16 cellular contexts compared by ENCODE assay signal in genomic region chr22:22878211-22878570, GRCh38. TPM values are rescaled to one million over a fixed set of nuclear protein-coding genes. Genes with fewer than 3 reads are reported as not detected.
DNase-seq lines count a peak whose midpoint lies in the region; ATAC-seq and TF ChIP-seq lines count a peak whose summit lies in the region.
"Had no signal": no experiment of that assay in that cellular context is flagged by ENCODE, and none has a peak within 500 bp of the region (broad histone marks: within the 10 kb centered on the region; RNA-seq: fewer than 3 reads in every experiment).

No MANE protein-coding gene starts in this region.

- H3K4me2 ChIP-seq in BLaER1, result no peak overlapping the region
- no peak overlapping the region for H3K4me2 ChIP-seq in MM.1S (ENCODE audit: low read depth, low read length)
- H3K4me2 ChIP-seq: GM23338 had no signal

- no peaks in the 10 kb centered on the region for H3K9me3 Mint-ChIP-seq in progenitor cell of endocrine pancreas (ENCODE audit: low read depth)
- H3K9me3 Mint-ChIP-seq in activated naive CD4-positive, alpha-beta T cell treated with anti-CD3 and anti-CD28 coated beads, Interleukin-2, amount 50 U/mL, for 72 hours, result peaks cover 4 to 6% of the 10 kb centered on the region in 2 donors
- H3K9me3 Mint-ChIP-seq: GM23338 had no signal

- H3K4me3 ChIP-seq in BLaER1, result no peak overlapping the region
- H3K4me3 ChIP-seq in MM.1S (ENCODE audit: low read length), result no peak overlapping the region
- no peak overlapping the region for H3K4me3 ChIP-seq in astrocyte of the spinal cord (ENCODE audit: low read depth, low read length)
- H3K4me3 ChIP-seq: GM23338 had no signal

- H3K79me2 ChIP-seq in MM.1S (ENCODE audit: low read length), result peaks cover 38% of the 10 kb centered on the region

- in situ Hi-C loops in astrocyte of the spinal cord (cut with HindIII; ENCODE audit: low sequenced_read_pairs), result no loop called here

- no peak overlapping the region for H2AFZ ChIP-seq in MM.1S (ENCODE audit: low read length)
- H2AFZ ChIP-seq: GM23338 had no signal

- no peak for ATAC-seq in activated naive CD4-positive, alpha-beta T cell treated with anti-CD3 and anti-CD28 coated beads, Interleukin-2, amount 50 U/mL, for 72 hours

- TF ChIP-seq CTCF in MM.1S (IDR thresholded peaks at IDR 0.05; ENCODE audit: low read length) (no peak), astrocyte of the spinal cord (IDR thresholded peaks at IDR 0.05; ENCODE audit: low read depth, low read length) (peak; percentile 3), progenitor cell of endocrine pancreas (IDR thresholded peaks at IDR 0.05; ENCODE audit: unreplicated experiment) (no peak)

- no peaks in the 10 kb centered on the region for H3K9me2 ChIP-seq in MM.1S (replicated peaks; ENCODE audit: insufficient read depth, low read length)

- H3K4me1 Mint-ChIP-seq in progenitor cell of endocrine pancreas (ENCODE audit: low read depth), result peaks cover 1% of the 10 kb centered on the region
- H3K4me1 Mint-ChIP-seq: GM23338 had no signal

- H3K27me3 ChIP-seq in BLaER1 (no peaks in the 10 kb centered on the region), MM.1S (replicated peaks; ENCODE audit: insufficient read depth, low read length) (no peaks in the 10 kb centered on the region)
- H3K27me3 ChIP-seq: BE2C had no signal

- no peak overlapping the region for H3K4me3 Mint-ChIP-seq in progenitor cell of endocrine pancreas (ENCODE audit: low read depth)
- H3K4me3 Mint-ChIP-seq: CD4-positive, alpha-beta T cell; GM23338 had no signal

- H3K27me3 Mint-ChIP-seq in progenitor cell of endocrine pancreas, result no peaks in the 10 kb centered on the region
- H3K27me3 Mint-ChIP-seq: CD4-positive, alpha-beta T cell had no signal

- H3K27ac Mint-ChIP-seq in progenitor cell of endocrine pancreas, result peak overlapping the region; percentile 37
- no peak overlapping the region for H3K27ac Mint-ChIP-seq in activated naive CD4-positive, alpha-beta T cell treated with anti-CD3 and anti-CD28 coated beads, Interleukin-2, amount 50 U/mL, for 72 hours
- H3K27ac Mint-ChIP-seq: CD4-positive, alpha-beta T cell; GM23338 had no signal

- H3F3A ChIP-seq in MM.1S (ENCODE audit: insufficient read depth, low read length), result peaks cover 36% of the 10 kb centered on the region

- DNase-seq in MM.1S (no peak), astrocyte of the spinal cord (ENCODE audit: low read depth, low spot score) (no peak), progenitor cell of endocrine pancreas (ENCODE audit: low spot score, unreplicated experiment) (no peak), mucosa of gallbladder (ENCODE audit: low spot score) (no peak), NCI-H1436 (lab: John Stamatoyannopoulos, UW) (no peak)
- no peak for DNase-seq in activated CD8-positive, alpha-beta memory T cell treated with anti-CD3 and anti-CD28 coated beads for 24 hours
- no peak for DNase-seq in activated naive CD4-positive, alpha-beta T cell treated with anti-CD3 and anti-CD28 coated beads, Interleukin-2, amount 50 U/mL, for 72 hours (ENCODE audit: low spot score in 2 of 2)
- DNase-seq: BE2C; Caco-2; CD4-positive, alpha-beta T cell; HCEC 1CT had no signal

- H3K9me3 ChIP-seq in BLaER1 (peaks cover 13% of the 10 kb centered on the region), MM.1S (replicated peaks; ENCODE audit: insufficient read depth, low read length) (no peaks in the 10 kb centered on the region)
- H3K9me3 ChIP-seq: BE2C, Caco-2 had no signal

- H3K9ac ChIP-seq in BLaER1 (no peak overlapping the region), MM.1S (ENCODE audit: low read length) (no peak overlapping the region)

- H3K36me3 Mint-ChIP-seq in progenitor cell of endocrine pancreas (ENCODE audit: insufficient read depth), result no peaks in the 10 kb centered on the region
- peaks cover 4 to 6% of the 10 kb centered on the region in 2 donors for H3K36me3 Mint-ChIP-seq in activated naive CD4-positive, alpha-beta T cell treated with anti-CD3 and anti-CD28 coated beads, Interleukin-2, amount 50 U/mL, for 72 hours

- no peaks in the 10 kb centered on the region for H4K20me1 ChIP-seq in BLaER1
- H4K20me1 ChIP-seq in MM.1S (ENCODE audit: insufficient read depth, low read length), result no peaks in the 10 kb centered on the region

- H3K27ac ChIP-seq in BLaER1 (0 out of 2 replicates have a peak overlapping the region, but pooled peaks have one; percentile 54), MM.1S (ENCODE audit: low read length) (peak overlapping the region; percentile 27; the same call in 1 of the 2 replicates)
- H3K27ac ChIP-seq: C4-2B had no signal

- H3K36me3 ChIP-seq in BLaER1, result no peaks in the 10 kb centered on the region
- no peaks in the 10 kb centered on the region for H3K36me3 ChIP-seq in MM.1S (replicated peaks; ENCODE audit: insufficient read depth, low read length)
- H3K36me3 ChIP-seq: BE2C had no signal

- peaks cover 67% of the 10 kb centered on the region for H3K4me1 ChIP-seq in BLaER1
- peaks cover 48% of the 10 kb centered on the region for H3K4me1 ChIP-seq in MM.1S (ENCODE audit: low read length)
- H3K4me1 ChIP-seq: Caco-2 had no signal

RNA-seq across cellular contexts. Expression of gene IGLL5, which starts 9.4 kb away (rescaled TPM):
- not detected in 2 replicates for total RNA-seq in progenitor cell of endocrine pancreas
- 1.5 TPM for total RNA-seq in mucosa of gallbladder
- total RNA-seq in activated naive CD4-positive, alpha-beta T cell treated with anti-CD3 and anti-CD28 coated beads, Interleukin-2, amount 50 U/mL, for 72 hours, result not detected
- total RNA-seq: A172; Caco-2; CD4-positive, alpha-beta T cell; GM23338; HT-29 had no signal
